Comparison of ENCODE assay signal across 1 cellular context in genomic region chr20:14313621-14314020, GRCh38.
TF ChIP-seq lines count a peak whose summit lies in the region.

No MANE protein-coding gene starts in this region.

TF ChIP-seq in IMR-90, 13 proteins besides CTCF, POLR2A, EP300 and RAD21 (continued from another document):
- TF ChIP-seq CEBPB (IDR thresholded peaks at IDR 0.05; ENCODE audit: low read depth, low read length) (no peak), USF2 (IDR thresholded peaks at IDR 0.05; ENCODE audit: low read depth, low read length) (no peak)
TF ChIP-seq in IMR-90: peak in this region for 0.
